In the genomic region with DNA sequence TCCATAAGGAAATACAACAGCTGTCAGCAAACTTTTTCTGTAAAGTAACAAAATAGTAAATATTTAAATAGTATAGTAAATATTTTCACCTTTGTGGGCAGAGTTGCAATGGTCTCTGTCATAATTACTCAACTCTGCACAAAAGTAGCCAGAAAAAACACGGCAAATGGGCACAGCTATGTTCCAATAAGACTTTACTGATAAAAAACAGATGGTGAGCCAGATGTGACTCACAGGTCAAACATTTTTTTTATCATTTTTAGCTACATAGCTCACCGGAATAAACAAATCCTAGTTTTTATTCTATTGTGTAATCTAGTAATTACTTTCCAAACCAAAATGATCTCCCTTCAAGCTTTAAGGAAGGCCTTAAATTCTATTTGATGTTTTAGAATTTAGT, we compare ENCODE assay signal across 11 cellular contexts. TPM values are rescaled to one million over a fixed set of nuclear protein-coding genes. Genes with fewer than 3 reads are reported as not detected.
DNase-seq lines count a peak whose midpoint lies in the region; ATAC-seq, FAIRE-seq and TF ChIP-seq lines count a peak whose summit lies in the region.
"Had no signal": no experiment of that assay in that cellular context is flagged by ENCODE, and none has a peak within 500 bp of the region (broad histone marks: within the 10 kb centered on the region; RNA-seq: fewer than 3 reads in every experiment).

No MANE protein-coding gene starts in this region.

- H3K27ac ChIP-seq in 22Rv1, result peak overlapping the region; percentile 3; the same call in 1 of the 2 replicates
- H3K27ac ChIP-seq: BLaER1 treated with 17β-estradiol and CSF1 and Interleukin-3, amounts not matched to agents 10 nM and 100 nM had no signal

- peak overlapping the region; percentile 74 for H3K27ac Mint-ChIP-seq in HFFc6
- no peak overlapping the region for H3K27ac Mint-ChIP-seq in nephron progenitor cell
- H3K27ac Mint-ChIP-seq: memory B cell had no signal

- peak; percentile 94 for DNase-seq in HFFc6
- DNase-seq in amniotic stem cell (lab: John Stamatoyannopoulos, UW), result peak; percentile 85
- no peak for DNase-seq in nephron progenitor cell
- DNase-seq: activated CD4-positive, alpha-beta T cell treated with anti-CD3 and anti-CD28 coated beads, Interleukin-2, amount 50 U/mL, for 48 hours had no signal

- H3K27me3 Mint-ChIP-seq in HFFc6 (ENCODE audit: insufficient read depth), result no peaks in the 10 kb centered on the region; the same call in 1 of the 2 replicates
- no peaks in the 10 kb centered on the region for H3K27me3 Mint-ChIP-seq in nephron progenitor cell (ENCODE audit: low read depth, poor library complexity)
- H3K27me3 Mint-ChIP-seq: memory B cell had no signal

- TF ChIP-seq CTCF in 22Rv1 (IDR thresholded peaks at IDR 0.05), result no peak
- no peak for TF ChIP-seq CTCF in HFFc6 (IDR thresholded peaks at IDR 0.05)
- TF ChIP-seq CTCF in nephron progenitor cell (IDR thresholded peaks at IDR 0.05), result no peak

- H3K4me3 Mint-ChIP-seq in HFFc6, result no peak overlapping the region
- no peak overlapping the region for H3K4me3 Mint-ChIP-seq in nephron progenitor cell
- H3K4me3 Mint-ChIP-seq: memory B cell had no signal

- H3K36me3 Mint-ChIP-seq in HFFc6 (ENCODE audit: low read depth), result peaks cover 31% of the 10 kb centered on the region
- H3K36me3 Mint-ChIP-seq in nephron progenitor cell (ENCODE audit: low read depth), result peaks cover 73% of the 10 kb centered on the region

- FAIRE-seq in islet of Langerhans (lab: Jason Lieb, UNC), result peak; percentile 93

- no peaks in the 10 kb centered on the region for H3K9me3 Mint-ChIP-seq in HFFc6
- H3K9me3 Mint-ChIP-seq in nephron progenitor cell, result no peaks in the 10 kb centered on the region
- H3K9me3 Mint-ChIP-seq: memory B cell had no signal

- H3K4me1 Mint-ChIP-seq in HFFc6 (ENCODE audit: low read depth), result peaks cover 49% of the 10 kb centered on the region
- peaks cover 6% of the 10 kb centered on the region for H3K4me1 Mint-ChIP-seq in nephron progenitor cell
- H3K4me1 Mint-ChIP-seq: memory B cell had no signal

- ATAC-seq in GM19467 (IDR thresholded peaks at IDR 0.05; ENCODE audit: unreplicated experiment) (no peak), GM21619 (IDR thresholded peaks at IDR 0.05; ENCODE audit: unreplicated experiment) (no peak), GM18907 (IDR thresholded peaks at IDR 0.05; ENCODE audit: unreplicated experiment) (no peak)

RNA-seq across cellular contexts. Expression of a gene that starts 55.3 kb away (rescaled TPM):
- 10 to 100 TPM; 27.1 to 60.3 (median 54.8) TPM for total RNA-seq in HFFc6 (2021; fragmentation: NEBNext Ultra II Directional; extraction: Animal tissue kit (Norgen Biotek cat#: 25700))
